ENCODE assay signal across 1 cellular context in genomic region chr16:30953511-30954124, GRCh38.
TF ChIP-seq lines count a peak whose summit lies in the region.

No MANE protein-coding gene starts in this region.

TF ChIP-seq in HepG2, 621 proteins besides CTCF, POLR2A, EP300 and RAD21 (continued from another document):
- 0 out of 2 replicates have a peak, but pooled peaks have one; percentile 37 for TF ChIP-seq ZNF747 (CRISPR knock-in tag; IDR thresholded peaks at IDR 0.05; ENCODE audit: borderline replicate concordance)
- TF ChIP-seq SKIL (CRISPR knock-in tag; IDR thresholded peaks at IDR 0.05; ENCODE audit: borderline replicate concordance), result no peak
- no peak for TF ChIP-seq ONECUT2 (CRISPR knock-in tag; IDR thresholded peaks at IDR 0.05)
- no peak for TF ChIP-seq NFIB (CRISPR knock-in tag; IDR thresholded peaks at IDR 0.05; ENCODE audit: borderline replicate concordance)
- 0 out of 2 replicates have a peak, but pooled peaks have one; percentile 42 for TF ChIP-seq ZNF225 (CRISPR knock-in tag; IDR thresholded peaks at IDR 0.05)
- no peak for TF ChIP-seq GABPA (IDR thresholded peaks at IDR 0.05; ENCODE audit: low read depth, low read length)
- TF ChIP-seq GABPA (CRISPR knock-in tag; IDR thresholded peaks at IDR 0.05; ENCODE audit: low read depth), result 0 out of 2 replicates have a peak, but pooled peaks have one; percentile 14
- TF ChIP-seq TFAP4 (IDR thresholded peaks at IDR 0.05; ENCODE audit: borderline replicate concordance, low read depth), result 0 out of 2 replicates have a peak, but pooled peaks have one; percentile 17
- TF ChIP-seq NFE2L1 (CRISPR knock-in tag; IDR thresholded peaks at IDR 0.05; ENCODE audit: borderline replicate concordance), result no peak
- TF ChIP-seq SCMH1 (CRISPR knock-in tag; IDR thresholded peaks at IDR 0.05; ENCODE audit: borderline replicate concordance), result no peak
- TF ChIP-seq JUND (CRISPR knock-in tag; IDR thresholded peaks at IDR 0.05), result no peak
- no peak; the same call in 1 of the 2 replicates for TF ChIP-seq POLR2G (IDR thresholded peaks at IDR 0.05; ENCODE audit: low read depth, low read length)
- TF ChIP-seq ELF1 (CRISPR knock-in tag; IDR thresholded peaks at IDR 0.05), result peak; percentile 79
- 0 out of 2 replicates have a peak, but pooled peaks have one; percentile 10 for TF ChIP-seq ZNF441 (CRISPR knock-in tag; IDR thresholded peaks at IDR 0.05; ENCODE audit: borderline replicate concordance)
- 0 out of 2 replicates have a peak, but pooled peaks have one; percentile 9 for TF ChIP-seq ZNF839 (CRISPR knock-in tag; IDR thresholded peaks at IDR 0.05; ENCODE audit: borderline replicate concordance)
- TF ChIP-seq SUZ12 (IDR thresholded peaks at IDR 0.05; ENCODE audit: low read depth, low read length), result no peak
- no peak for TF ChIP-seq YEATS2 (CRISPR knock-in tag; IDR thresholded peaks at IDR 0.05; ENCODE audit: borderline replicate concordance)
- TF ChIP-seq ZNF501 (CRISPR knock-in tag; IDR thresholded peaks at IDR 0.05), result peak; percentile 60; the same call in 1 of the 2 replicates
- TF ChIP-seq POGZ (CRISPR knock-in tag; IDR thresholded peaks at IDR 0.05), result no peak
- TF ChIP-seq ZKSCAN8 (CRISPR knock-in tag; IDR thresholded peaks at IDR 0.05; ENCODE audit: borderline replicate concordance), result no peak
- no peak for TF ChIP-seq KDM6A (CRISPR knock-in tag; IDR thresholded peaks at IDR 0.05; ENCODE audit: low read depth)
- no peak for TF ChIP-seq ZNF615 (CRISPR knock-in tag; IDR thresholded peaks at IDR 0.05; ENCODE audit: borderline replicate concordance)
- TF ChIP-seq ZNF326 (CRISPR knock-in tag; IDR thresholded peaks at IDR 0.05; ENCODE audit: borderline replicate concordance), result no peak
- no peak for TF ChIP-seq THYN1 (CRISPR knock-in tag; IDR thresholded peaks at IDR 0.05; ENCODE audit: borderline replicate concordance, low read depth)
- TF ChIP-seq ZNF550 (CRISPR knock-in tag; IDR thresholded peaks at IDR 0.05; ENCODE audit: borderline replicate concordance), result no peak
- no peak for TF ChIP-seq MAF1 (CRISPR knock-in tag; IDR thresholded peaks at IDR 0.05; ENCODE audit: borderline replicate concordance)
- TF ChIP-seq ELF4 (CRISPR knock-in tag; IDR thresholded peaks at IDR 0.05; ENCODE audit: borderline replicate concordance), result no peak
- 0 out of 2 replicates have a peak, but pooled peaks have one; percentile 22 for TF ChIP-seq HDAC2 (CRISPR knock-in tag; IDR thresholded peaks at IDR 0.05)
- no peak for TF ChIP-seq LCORL (IDR thresholded peaks at IDR 0.05)
- peak; percentile 47; the same call in 1 of the 2 replicates for TF ChIP-seq LCORL (CRISPR knock-in tag; IDR thresholded peaks at IDR 0.05)
- no peak for TF ChIP-seq GMEB2 (CRISPR knock-in tag; IDR thresholded peaks at IDR 0.05; ENCODE audit: low read depth)
- no peak for TF ChIP-seq DZIP1 (CRISPR knock-in tag; IDR thresholded peaks at IDR 0.05)
- TF ChIP-seq PREB (CRISPR knock-in tag; IDR thresholded peaks at IDR 0.05), result no peak
- TF ChIP-seq ZNF33A (CRISPR knock-in tag; IDR thresholded peaks at IDR 0.05; ENCODE audit: borderline replicate concordance), result no peak
- TF ChIP-seq KAT8 (CRISPR knock-in tag; IDR thresholded peaks at IDR 0.05), result peak; percentile 72; the same call in 1 of the 2 replicates
- no peak for TF ChIP-seq HNF1A (IDR thresholded peaks at IDR 0.05; ENCODE audit: low read depth)
- no peak for TF ChIP-seq HNF1A (CRISPR knock-in tag; IDR thresholded peaks at IDR 0.05; ENCODE audit: borderline replicate concordance)
- peak; percentile 56; the same call in 1 of the 2 replicates for TF ChIP-seq ARID4A (CRISPR knock-in tag; IDR thresholded peaks at IDR 0.05; ENCODE audit: borderline replicate concordance)
- 0 out of 2 replicates have a peak, but pooled peaks have one; percentile 57 for TF ChIP-seq PAX8 (CRISPR knock-in tag; IDR thresholded peaks at IDR 0.05; ENCODE audit: borderline replicate concordance)
- peak; percentile 90 to 95 for TF ChIP-seq HMGXB4 (CRISPR knock-in tag; IDR thresholded peaks at IDR 0.05; ENCODE audit: borderline replicate concordance in 1 of 2, low read depth in 1 of 2)
- TF ChIP-seq HMG20A (CRISPR knock-in tag; IDR thresholded peaks at IDR 0.05; ENCODE audit: borderline replicate concordance), result no peak
